In genomic region chr5:50665761-50666202, GRCh38 we compare ENCODE assay signal across 8 cellular contexts. TPM values are rescaled to one million over a fixed set of nuclear protein-coding genes. Genes with fewer than 3 reads are reported as not detected.
DNase-seq lines count a peak whose midpoint lies in the region; ATAC-seq and TF ChIP-seq lines count a peak whose summit lies in the region.
"Not testable (repeated sequence)": the region's sequence is repeated elsewhere in the genome, so short reads cannot be mapped to it uniquely, and the experiment has no call there.

No MANE protein-coding gene starts in this region.

- peaks cover 35% of the 10 kb centered on the region for H3K4me1 Mint-ChIP-seq in activated CD4-positive, alpha-beta memory T cell treated with anti-CD3 and anti-CD28 coated beads, Interleukin-2, amount 10 ng/mL, durations not matched to agents 7 days and 5 days

- H3K27me3 ChIP-seq in AG04450 (ENCODE audit: control insufficient read depth, insufficient read depth, low read length); H7 (ENCODE audit: control insufficient read depth, insufficient read depth, low read length); OCI-LY3 (ENCODE audit: low read depth, low read length); foreskin keratinocyte; mucosa of stomach (ENCODE audit: control insufficient read depth, insufficient read depth, low read length): not testable (repeated sequence)

- in situ Hi-C loops in astrocyte of the spinal cord (cut with HindIII; ENCODE audit: low sequenced_read_pairs), result not testable (repeated sequence)

- H3K27ac ChIP-seq in AG04450 (ENCODE audit: low read depth, low read length), result not testable (repeated sequence)
- H3K27ac ChIP-seq in OCI-LY3 (ENCODE audit: low read length) (peak overlapping the region; percentile 47; the same call in 1 of the 2 replicates), foreskin keratinocyte (peak overlapping the region; percentile 10)

- peaks cover 26% of the 10 kb centered on the region for H3K79me2 ChIP-seq in OCI-LY3 (ENCODE audit: low read length)

- not testable (repeated sequence) for H3K27me3 Mint-ChIP-seq in activated CD4-positive, alpha-beta memory T cell treated with anti-CD3 and anti-CD28 coated beads, Interleukin-2, amount 10 ng/mL, durations not matched to agents 7 days and 5 days

- not testable (repeated sequence) for ATAC-seq in foreskin keratinocyte

- not testable (repeated sequence) for DNase-seq in AG04450 (ENCODE audit: low read depth, low spot score); H7; astrocyte of the spinal cord (ENCODE audit: low read depth, low spot score)
- DNase-seq in activated CD4-positive, alpha-beta memory T cell treated with anti-CD3 and anti-CD28 coated beads, Interleukin-2, amount 10 ng/mL, durations not matched to agents 7 days and 5 days, result peak; percentile 54
- peak in 1 of 2 donors; percentile 45 for DNase-seq in foreskin keratinocyte
- DNase-seq in stimulated activated CD4-positive, alpha-beta T cell treated with anti-CD3 and anti-CD28 coated beads, Interleukin-4, amount 100 ng/mL, for 1 hour, result peak; percentile 30

- peak overlapping the region; percentile 68 for H3K4me2 ChIP-seq in OCI-LY3 (ENCODE audit: low read length)

- not testable (repeated sequence) for H4K20me1 ChIP-seq in OCI-LY3 (ENCODE audit: insufficient read depth, low read length)

- peaks cover 13% of the 10 kb centered on the region; the same call in 1 of the 2 replicates for H3K4me1 ChIP-seq in OCI-LY3 (ENCODE audit: low read length)
- H3K4me1 ChIP-seq in foreskin keratinocyte, result peaks cover 11% of the 10 kb centered on the region
- peaks cover 23% of the 10 kb centered on the region for H3K4me1 ChIP-seq in mucosa of stomach (ENCODE audit: control insufficient read depth, insufficient read depth, low read length)

- POLR2A ChIA-PET in AG04450 (lab: Yijun Ruan, JAX), result not testable (repeated sequence)
- POLR2A ChIA-PET in activated CD4-positive, alpha-beta memory T cell treated with anti-CD3 and anti-CD28 coated beads, Interleukin-2, amount 10 ng/mL, durations not matched to agents 7 days and 5 days (lab: Charles Lee), result interaction anchor here (1.0 to 4.7 kb wide), 6 partner anchors 38 to 229 kb away, joined by 3 to 66 read pairs (median 12); partner anchors contain the start of gene EMB

- not testable (repeated sequence) for H3K9me3 ChIP-seq in AG04450 (ENCODE audit: control insufficient read depth, insufficient read depth, low read length); OCI-LY3 (ENCODE audit: insufficient read depth, low read length); mucosa of stomach (ENCODE audit: control insufficient read depth, low read length)

- H3K36me3 Mint-ChIP-seq in activated CD4-positive, alpha-beta memory T cell treated with anti-CD3 and anti-CD28 coated beads, Interleukin-2, amount 10 ng/mL, durations not matched to agents 7 days and 5 days (ENCODE audit: low read depth), result peaks cover 24% of the 10 kb centered on the region

- H2AFZ ChIP-seq in OCI-LY3 (ENCODE audit: low read depth, low read length), result not testable (repeated sequence)

- H3K27ac Mint-ChIP-seq in activated CD4-positive, alpha-beta memory T cell treated with anti-CD3 and anti-CD28 coated beads, Interleukin-2, amount 10 ng/mL, durations not matched to agents 7 days and 5 days, result peak overlapping the region; percentile 97

- peak overlapping the region; percentile 97 for H3K4me3 Mint-ChIP-seq in activated CD4-positive, alpha-beta memory T cell treated with anti-CD3 and anti-CD28 coated beads, Interleukin-2, amount 10 ng/mL, durations not matched to agents 7 days and 5 days

- H3K9ac ChIP-seq in OCI-LY3 (ENCODE audit: low read length) (peak overlapping the region; percentile 96), mucosa of stomach (ENCODE audit: low read length) (peak overlapping the region; percentile 99)

- H3K36me3 ChIP-seq in H7 (replicated peaks; ENCODE audit: control insufficient read depth, insufficient read depth, low read length); OCI-LY3 (replicated peaks; ENCODE audit: low read depth, low read length); mucosa of stomach (ENCODE audit: control insufficient read depth, insufficient read depth, low read length): not testable (repeated sequence)

- CTCF ChIA-PET in AG04450 (lab: Charles Lee), result interaction anchor here (0.6 to 1.1 kb wide), 2 partner anchors 85 to 97 kb away, joined by 3 to 4 read pairs; no protein-coding TSS in a partner anchor
- CTCF ChIA-PET in activated CD4-positive, alpha-beta memory T cell treated with anti-CD3 and anti-CD28 coated beads, Interleukin-2, amount 10 ng/mL, durations not matched to agents 7 days and 5 days (lab: Charles Lee), result interaction anchor here (2.0 kb wide), 1 partner anchor 224 kb away, joined by 7 read pairs; the partner anchor contains the start of gene EMB

- peak overlapping the region; percentile 90 for H3K4me3 ChIP-seq in AG04450 (ENCODE audit: low read depth, low read length)
- peak overlapping the region; percentile 74; the same call in 1 of the 2 replicates for H3K4me3 ChIP-seq in H7 (ENCODE audit: insufficient read depth, low read depth, low read length)
- peak overlapping the region; percentile 99 for H3K4me3 ChIP-seq in OCI-LY3 (ENCODE audit: low read length)
- H3K4me3 ChIP-seq in astrocyte of the spinal cord (ENCODE audit: low read depth, low read length), result peak overlapping the region; percentile 88
- not testable (repeated sequence) for H3K4me3 ChIP-seq in mucosa of stomach (ENCODE audit: low read length)

- not testable (repeated sequence) for TF ChIP-seq CTCF in AG04450 (IDR thresholded peaks at IDR 0.05; ENCODE audit: low read depth, low read length); OCI-LY3 (IDR thresholded peaks at IDR 0.05; ENCODE audit: low read depth, low read length); astrocyte of the spinal cord (IDR thresholded peaks at IDR 0.05; ENCODE audit: low read depth, low read length); foreskin keratinocyte (conservative IDR thresholded peaks at IDR 0.05)

- H3K9me3 Mint-ChIP-seq in activated CD4-positive, alpha-beta memory T cell treated with anti-CD3 and anti-CD28 coated beads, Interleukin-2, amount 10 ng/mL, durations not matched to agents 7 days and 5 days, result not testable (repeated sequence)

RNA-seq across cellular contexts. Expression of gene PARP8, which starts 0.7 kb away (rescaled TPM):
- polyA plus RNA-seq in AG04450 (2011; rRNA removed), result 19.0 and 25.1 TPM in 2 replicates
- 35.6 and 43.0 TPM in 2 replicates for polyA minus RNA-seq in AG04450 (2011; rRNA and poly(A)+ RNA removed)
- total RNA-seq in H7 (2014; rRNA removed; shearing (Covaris generic)), result 12.1 and 19.9 TPM in 2 replicates
- total RNA-seq in activated CD4-positive, alpha-beta memory T cell treated with anti-CD3 and anti-CD28 coated beads, Interleukin-2, amount 10 ng/mL, durations not matched to agents 7 days and 5 days, result 10 to 100 TPM; 91.7 to 96.2 TPM
- 20.2 and 21.8 TPM in 2 replicates for total RNA-seq in foreskin keratinocyte
- 6.3 and 7.4 TPM in 2 replicates for polyA plus RNA-seq in foreskin keratinocyte
